In the genomic region with DNA sequence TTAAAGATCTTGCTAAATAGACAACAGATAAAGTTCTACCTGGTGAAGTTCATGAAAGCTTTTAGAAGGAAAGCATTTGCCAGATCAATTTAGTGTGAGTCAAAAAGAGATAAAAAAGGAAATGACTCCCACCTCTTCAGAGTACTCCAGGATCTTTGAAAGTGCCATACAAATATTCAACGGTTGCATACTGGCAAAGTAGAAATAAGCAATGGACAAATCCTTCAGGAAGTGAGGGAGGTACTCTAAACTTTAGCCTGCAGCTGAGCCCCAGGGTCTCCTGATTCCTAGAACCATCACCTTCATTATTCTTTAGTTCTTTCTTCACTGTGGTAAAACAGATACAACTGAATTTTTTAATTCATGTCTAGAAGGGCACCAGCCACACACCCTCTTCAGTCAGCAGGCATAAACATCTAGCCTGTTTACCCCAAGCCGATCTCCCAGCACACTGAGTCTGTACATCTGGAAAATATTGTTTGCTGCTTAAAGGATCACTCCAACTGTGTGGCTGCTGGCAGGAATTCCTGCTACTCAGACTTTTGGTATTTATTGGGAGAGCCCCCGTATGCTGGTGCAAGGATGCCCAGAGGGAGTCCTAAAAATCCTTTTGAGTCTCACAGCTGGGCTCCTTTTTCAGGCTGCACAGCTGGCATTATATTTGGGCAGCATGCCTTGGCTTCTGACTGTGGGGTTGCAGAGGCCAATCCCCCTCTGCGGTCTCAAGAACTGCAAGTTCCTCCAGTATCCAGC, we compare ENCODE assay signal across 13 cellular contexts.
DNase-seq lines count a peak whose midpoint lies in the region; ATAC-seq and TF ChIP-seq lines count a peak whose summit lies in the region.
"Had no signal": no experiment of that assay in that cellular context is flagged by ENCODE, and none has a peak within 500 bp of the region (broad histone marks: within the 10 kb centered on the region; RNA-seq: fewer than 3 reads in every experiment).

No MANE protein-coding gene starts in this region.

- WGBS in thyroid gland, 2 donors, result 54 to 59% methylated on average over 4 of the region's 4 CpGs

- TF ChIP-seq CTCF in AG09309 (IDR thresholded peaks at IDR 0.05; ENCODE audit: control insufficient read depth, insufficient read depth, low read depth, low read length, missing control alignments) (no peak), HFFc6 (IDR thresholded peaks at IDR 0.05) (no peak), chondrocyte (IDR thresholded peaks at IDR 0.05) (no peak), mucosa of descending colon (IDR thresholded peaks at IDR 0.05) (no peak), thyroid gland (IDR thresholded peaks at IDR 0.05) (no peak)

- DNase-seq in AG09309 (ENCODE audit: low read depth), result peak; percentile 66
- peak; percentile 33 for DNase-seq in HFFc6
- DNase-seq in chondrocyte (ENCODE audit: low spot score), result no peak
- DNase-seq in mucosa of descending colon, result peak in 1 of 3 donors; percentile 5
- DNase-seq in thyroid gland, result no peak
- no peak for DNase-seq in activated naive CD4-positive, alpha-beta T cell treated with anti-CD3 and anti-CD28 coated beads for 36 hours
- no peak for DNase-seq in NCI-H2171 (lab: John Stamatoyannopoulos, UW)
- DNase-seq: activated CD4-positive, alpha-beta T cell treated with anti-CD3 and anti-CD28 coated beads, Interleukin-2, amount 50 U/mL, for 48 hours; activated naive CD4-positive, alpha-beta T cell treated with anti-CD3 and anti-CD28 coated beads, Interleukin-2, amount 50 U/mL, for 16 hours; effector CD8-positive, alpha-beta T cell; NCI-H2081 treated with DMSO at 0.1 percent for 48 hours; SIG-M5 had no signal

- H3K4me3 Mint-ChIP-seq in HFFc6 (no peak overlapping the region), chondrocyte (ENCODE audit: unreplicated experiment) (no peak overlapping the region)
- H3K4me3 Mint-ChIP-seq in activated naive CD4-positive, alpha-beta T cell treated with anti-CD3 and anti-CD28 coated beads for 36 hours, result no peak overlapping the region

- H3K9me3 ChIP-seq in mucosa of descending colon (no peaks in the 10 kb centered on the region), thyroid gland (no peaks in the 10 kb centered on the region)

- H3K36me3 Mint-ChIP-seq in HFFc6 (ENCODE audit: low read depth), result no peaks in the 10 kb centered on the region
- no peaks in the 10 kb centered on the region for H3K36me3 Mint-ChIP-seq in chondrocyte (ENCODE audit: low read depth)
- H3K36me3 Mint-ChIP-seq in activated naive CD4-positive, alpha-beta T cell treated with anti-CD3 and anti-CD28 coated beads for 36 hours (ENCODE audit: low read depth), result no peaks in the 10 kb centered on the region

- CTCF ChIA-PET in activated naive CD4-positive, alpha-beta T cell treated with anti-CD3 and anti-CD28 coated beads for 36 hours (lab: Charles Lee), result interaction anchor here (0.6 kb wide), 1 partner anchor 172 kb away, joined by 3 read pairs; no protein-coding TSS in a partner anchor

- H3K27ac Mint-ChIP-seq in HFFc6 (no peak overlapping the region), chondrocyte (ENCODE audit: unreplicated experiment) (peak overlapping the region; percentile 18)
- H3K27ac Mint-ChIP-seq in activated naive CD4-positive, alpha-beta T cell treated with anti-CD3 and anti-CD28 coated beads for 36 hours, result no peak overlapping the region

- H3K4me1 Mint-ChIP-seq in HFFc6 (ENCODE audit: low read depth) (peaks cover 17% of the 10 kb centered on the region), chondrocyte (ENCODE audit: low read depth) (peaks cover 53% of the 10 kb centered on the region)
- no peaks in the 10 kb centered on the region for H3K4me1 Mint-ChIP-seq in activated naive CD4-positive, alpha-beta T cell treated with anti-CD3 and anti-CD28 coated beads for 36 hours (ENCODE audit: low read depth)

- no peaks in the 10 kb centered on the region for H3K4me1 ChIP-seq in mucosa of descending colon (ENCODE audit: low read depth)
- no peaks in the 10 kb centered on the region for H3K4me1 ChIP-seq in thyroid gland

- H3K36me3 ChIP-seq in mucosa of descending colon (ENCODE audit: low read depth) (no peaks in the 10 kb centered on the region), thyroid gland (no peaks in the 10 kb centered on the region)

- no peak overlapping the region for H3K27ac ChIP-seq in thyroid gland

- H3K9me3 Mint-ChIP-seq in HFFc6 (no peaks in the 10 kb centered on the region), chondrocyte (ENCODE audit: low read depth) (no peaks in the 10 kb centered on the region)
- no peaks in the 10 kb centered on the region for H3K9me3 Mint-ChIP-seq in activated naive CD4-positive, alpha-beta T cell treated with anti-CD3 and anti-CD28 coated beads for 36 hours

- no peaks in the 10 kb centered on the region for H3K27me3 ChIP-seq in thyroid gland

- peak; percentile 40 for ATAC-seq in mucosa of descending colon
- ATAC-seq in esophagus mucosa, result no peak

- no peak for TF ChIP-seq POLR2A in thyroid gland (IDR thresholded peaks at IDR 0.05)

- H3K4me3 ChIP-seq in AG09309 (ENCODE audit: control insufficient read depth, low read depth, low read length) (no peak overlapping the region), mucosa of descending colon (no peak overlapping the region), thyroid gland (replicated peaks in 1 of 3) (no peak overlapping the region)

- H3K27me3 Mint-ChIP-seq in HFFc6 (ENCODE audit: insufficient read depth), result peaks cover 2% of the 10 kb centered on the region
- H3K27me3 Mint-ChIP-seq in chondrocyte (ENCODE audit: low read depth), result no peaks in the 10 kb centered on the region
- peaks cover 2% of the 10 kb centered on the region for H3K27me3 Mint-ChIP-seq in activated naive CD4-positive, alpha-beta T cell treated with anti-CD3 and anti-CD28 coated beads for 36 hours (ENCODE audit: low read depth)

- intact Hi-C loops in mucosa of descending colon (cut with DNase I, micrococcal nuclease) (no loop called here), thyroid gland (cut with DNase I) (no loop called here)
- intact Hi-C loops in activated naive CD4-positive, alpha-beta T cell treated with anti-CD3 and anti-CD28 coated beads for 36 hours (cut with micrococcal nuclease), result no loop called here

Comparison
In these comparisons a context has a peak if more than half of its experiments do, and no peak if none do; other contexts are left out.
1. DNase-seq: peak in AG09309 (single experiment) and HFFc6 (single experiment); none in chondrocyte (single experiment), thyroid gland (0 of 2), activated naive CD4-positive, alpha-beta T cell treated with anti-CD3 and anti-CD28 coated beads for 36 hours (single experiment) and NCI-H2171 (single experiment).